ENCODE assay signal across 14 cellular contexts in the genomic region with DNA sequence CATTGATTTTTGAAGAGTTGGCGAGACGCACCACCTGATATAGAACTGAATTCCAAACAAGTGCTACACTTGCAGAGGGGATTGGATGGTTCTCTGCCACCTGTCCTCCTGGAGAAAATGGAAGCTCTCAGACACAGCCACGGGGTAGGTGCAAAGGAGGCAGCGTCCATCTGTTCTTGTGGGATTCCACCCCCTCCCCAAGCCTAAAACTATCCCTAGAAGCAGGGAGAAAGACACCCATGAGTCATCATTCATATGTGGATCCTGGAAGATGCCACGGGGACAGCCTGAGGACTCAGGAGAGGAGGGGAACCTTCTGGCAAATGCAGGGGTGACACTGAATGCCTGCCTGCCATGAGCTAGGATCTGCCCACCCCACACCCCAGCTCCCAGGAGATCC.
"Had no signal": no experiment of that assay in that cellular context is flagged by ENCODE, and none has a peak within 500 bp of the region (broad histone marks: within the 10 kb centered on the region; RNA-seq: fewer than 3 reads in every experiment).

No MANE protein-coding gene starts in this region.

- H3K9ac ChIP-seq: parathyroid adenoma had no signal

- ATAC-seq: activated CD8-positive, alpha-beta T cell treated with anti-CD3 and anti-CD28 coated beads for 36 hours; left lung; sciatic nerve had no signal

- H3K36me3 ChIP-seq: ascending aorta, breast epithelium, left lung, tibial artery had no signal

- H3K27ac ChIP-seq: ascending aorta, breast epithelium, coronary artery, left lung, parathyroid adenoma, tibial artery had no signal

- DNase-seq: activated CD4-positive, alpha-beta T cell treated with anti-CD3 and anti-CD28 coated beads, Interleukin-2, amount 10 ng/mL, durations not matched to agents 24 days and 14 days; activated CD8-positive, alpha-beta T cell treated with anti-CD3 and anti-CD28 coated beads for 36 hours; activated naive CD4-positive, alpha-beta T cell treated with anti-CD3 and anti-CD28 coated beads for 36 hours; erythroblast; foreskin melanocyte; kidney; stimulated activated naive CD4-positive, alpha-beta T cell treated with Interleukin-2 at 50 U/mL for 16 hours had no signal

- H3K79me2 ChIP-seq: parathyroid adenoma had no signal

- H3K9me3 ChIP-seq: ascending aorta, tibial artery had no signal

- H3K4me3 ChIP-seq: ascending aorta, breast epithelium, coronary artery, left lung, tibial artery had no signal

- H2AFZ ChIP-seq: parathyroid adenoma had no signal

- H3K27me3 ChIP-seq: ascending aorta had no signal

- H3K4me1 ChIP-seq: ascending aorta, breast epithelium, left lung, parathyroid adenoma had no signal
